2 cellular contexts compared by ENCODE assay signal in genomic region chr22:23787600-23787896, GRCh38.
TF ChIP-seq lines count a peak whose summit lies in the region.

No MANE protein-coding gene starts in this region.

TF ChIP-seq in A549, 52 proteins besides CTCF, POLR2A, EP300 and RAD21:
- no peak for TF ChIP-seq ZC3H11A (IDR thresholded peaks at IDR 0.05)
- TF ChIP-seq HEYL (CRISPR knock-in tag; IDR thresholded peaks at IDR 0.05) = no peak
- no peak for TF ChIP-seq RFX5 (IDR thresholded peaks at IDR 0.05)
- TF ChIP-seq GATA3 (IDR thresholded peaks at IDR 0.05; ENCODE audit: borderline replicate concordance) = no peak
- TF ChIP-seq, protein P1, sequence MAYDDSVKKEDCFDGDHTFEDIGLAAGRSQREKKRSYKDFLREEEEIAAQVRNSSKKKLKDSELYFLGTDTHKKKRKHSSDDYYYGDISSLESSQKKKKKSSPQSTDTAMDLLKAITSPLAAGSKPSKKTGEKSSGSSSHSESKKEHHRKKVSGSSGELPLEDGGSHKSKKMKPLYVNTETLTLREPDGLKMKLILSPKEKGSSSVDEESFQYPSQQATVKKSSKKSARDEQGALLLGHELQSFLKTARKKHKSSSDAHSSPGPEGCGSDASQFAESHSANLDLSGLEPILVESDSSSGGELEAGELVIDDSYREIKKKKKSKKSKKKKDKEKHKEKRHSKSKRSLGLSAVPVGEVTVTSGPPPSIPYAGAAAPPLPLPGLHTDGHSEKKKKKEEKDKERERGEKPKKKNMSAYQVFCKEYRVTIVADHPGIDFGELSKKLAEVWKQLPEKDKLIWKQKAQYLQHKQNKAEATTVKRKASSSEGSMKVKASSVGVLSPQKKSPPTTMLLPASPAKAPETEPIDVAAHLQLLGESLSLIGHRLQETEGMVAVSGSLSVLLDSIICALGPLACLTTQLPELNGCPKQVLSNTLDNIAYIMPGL (CRISPR knock-in tag; IDR thresholded peaks at IDR 0.05; ENCODE audit: borderline replicate concordance) = no peak
- TF ChIP-seq NFE2L2 (conservative IDR thresholded peaks at IDR 0.05; ENCODE audit: low read length) = no peak
- no peak for TF ChIP-seq EHMT2 (IDR thresholded peaks at IDR 0.05; ENCODE audit: low read depth)
- no peak for TF ChIP-seq ZSCAN20 (CRISPR knock-in tag; IDR thresholded peaks at IDR 0.05)
- no peak for TF ChIP-seq HOXA7 (CRISPR knock-in tag; IDR thresholded peaks at IDR 0.05)
- no peak for TF ChIP-seq RNF2 (IDR thresholded peaks at IDR 0.05; ENCODE audit: borderline replicate concordance, low read depth)
- TF ChIP-seq CHD4 (IDR thresholded peaks at IDR 0.05; ENCODE audit: borderline replicate concordance) = no peak
- TF ChIP-seq NPAS2 (CRISPR knock-in tag; IDR thresholded peaks at IDR 0.05; ENCODE audit: borderline replicate concordance) = no peak
- no peak for TF ChIP-seq KDM5A (IDR thresholded peaks at IDR 0.05)
- TF ChIP-seq KDM1A (IDR thresholded peaks at IDR 0.05; ENCODE audit: low read depth) = no peak
- no peak for TF ChIP-seq PHF8 (IDR thresholded peaks at IDR 0.05; ENCODE audit: borderline replicate concordance, low read depth)
- TF ChIP-seq JUN (IDR thresholded peaks at IDR 0.05) = no peak
- no peak for TF ChIP-seq MAFK (IDR thresholded peaks at IDR 0.05; ENCODE audit: partially characterized antibody)
- TF ChIP-seq RARB (CRISPR knock-in tag; IDR thresholded peaks at IDR 0.05) = no peak

TF ChIP-seq in HepG2, 621 proteins besides CTCF, POLR2A, EP300 and RAD21:
- peak; percentile 79 for TF ChIP-seq BHLHE40 (IDR thresholded peaks at IDR 0.05; ENCODE audit: low read length)
- no peak for TF ChIP-seq FOXP1 (IDR thresholded peaks at IDR 0.05)
- peak; percentile 38; the same call in 1 of the 2 replicates for TF ChIP-seq FOXP1 (CRISPR knock-in tag; IDR thresholded peaks at IDR 0.05)
- TF ChIP-seq, protein P2, sequence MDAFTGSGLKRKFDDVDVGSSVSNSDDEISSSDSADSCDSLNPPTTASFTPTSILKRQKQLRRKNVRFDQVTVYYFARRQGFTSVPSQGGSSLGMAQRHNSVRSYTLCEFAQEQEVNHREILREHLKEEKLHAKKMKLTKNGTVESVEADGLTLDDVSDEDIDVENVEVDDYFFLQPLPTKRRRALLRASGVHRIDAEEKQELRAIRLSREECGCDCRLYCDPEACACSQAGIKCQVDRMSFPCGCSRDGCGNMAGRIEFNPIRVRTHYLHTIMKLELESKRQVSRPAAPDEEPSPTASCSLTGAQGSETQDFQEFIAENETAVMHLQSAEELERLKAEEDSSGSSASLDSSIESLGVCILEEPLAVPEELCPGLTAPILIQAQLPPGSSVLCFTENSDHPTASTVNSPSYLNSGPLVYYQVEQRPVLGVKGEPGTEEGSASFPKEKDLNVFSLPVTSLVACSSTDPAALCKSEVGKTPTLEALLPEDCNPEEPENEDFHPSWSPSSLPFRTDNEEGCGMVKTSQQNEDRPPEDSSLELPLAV (CRISPR knock-in tag; conservative IDR thresholded peaks at IDR 0.05; ENCODE audit: low read depth) = no peak
- TF ChIP-seq ZNF773 (CRISPR knock-in tag; IDR thresholded peaks at IDR 0.05; ENCODE audit: borderline replicate concordance) = no peak
- 0 out of 2 replicates have a peak, but pooled peaks have one; percentile 34 for TF ChIP-seq ZNF350 (CRISPR knock-in tag; IDR thresholded peaks at IDR 0.05; ENCODE audit: borderline replicate concordance, low read depth)
- no peak for TF ChIP-seq ZNF512B (CRISPR knock-in tag; IDR thresholded peaks at IDR 0.05; ENCODE audit: borderline replicate concordance)
- TF ChIP-seq HDAC1 (CRISPR knock-in tag; IDR thresholded peaks at IDR 0.05) = 0 out of 2 replicates have a peak, but pooled peaks have one; percentile 2
- peak; percentile 9 for TF ChIP-seq ASH2L (IDR thresholded peaks at IDR 0.05; ENCODE audit: insufficient read length, low read depth, low read length)
- no peak for TF ChIP-seq SOX6 (IDR thresholded peaks at IDR 0.05)
- TF ChIP-seq SOX6 (CRISPR knock-in tag; IDR thresholded peaks at IDR 0.05) = peak; percentile 6
- TF ChIP-seq SAP130 (CRISPR knock-in tag; IDR thresholded peaks at IDR 0.05; ENCODE audit: low read depth) = peak; percentile 12
- TF ChIP-seq NR2F6 (IDR thresholded peaks at IDR 0.05) = 0 out of 2 replicates have a peak, but pooled peaks have one; percentile 12
- no peak for TF ChIP-seq NR2F6 (CRISPR knock-in tag; IDR thresholded peaks at IDR 0.05)
- 0 out of 2 replicates have a peak, but pooled peaks have one; percentile 4 for TF ChIP-seq FOXP4 (CRISPR knock-in tag; IDR thresholded peaks at IDR 0.05)
- TF ChIP-seq FOXK2 (IDR thresholded peaks at IDR 0.05) = 0 out of 2 replicates have a peak, but pooled peaks have one; percentile 65
- 0 out of 2 replicates have a peak, but pooled peaks have one; percentile 4 for TF ChIP-seq ZMYM4 (CRISPR knock-in tag; IDR thresholded peaks at IDR 0.05)
- TF ChIP-seq ZSCAN30 (CRISPR knock-in tag; IDR thresholded peaks at IDR 0.05) = 0 out of 2 replicates have a peak, but pooled peaks have one; percentile 54
- TF ChIP-seq, protein P3, sequence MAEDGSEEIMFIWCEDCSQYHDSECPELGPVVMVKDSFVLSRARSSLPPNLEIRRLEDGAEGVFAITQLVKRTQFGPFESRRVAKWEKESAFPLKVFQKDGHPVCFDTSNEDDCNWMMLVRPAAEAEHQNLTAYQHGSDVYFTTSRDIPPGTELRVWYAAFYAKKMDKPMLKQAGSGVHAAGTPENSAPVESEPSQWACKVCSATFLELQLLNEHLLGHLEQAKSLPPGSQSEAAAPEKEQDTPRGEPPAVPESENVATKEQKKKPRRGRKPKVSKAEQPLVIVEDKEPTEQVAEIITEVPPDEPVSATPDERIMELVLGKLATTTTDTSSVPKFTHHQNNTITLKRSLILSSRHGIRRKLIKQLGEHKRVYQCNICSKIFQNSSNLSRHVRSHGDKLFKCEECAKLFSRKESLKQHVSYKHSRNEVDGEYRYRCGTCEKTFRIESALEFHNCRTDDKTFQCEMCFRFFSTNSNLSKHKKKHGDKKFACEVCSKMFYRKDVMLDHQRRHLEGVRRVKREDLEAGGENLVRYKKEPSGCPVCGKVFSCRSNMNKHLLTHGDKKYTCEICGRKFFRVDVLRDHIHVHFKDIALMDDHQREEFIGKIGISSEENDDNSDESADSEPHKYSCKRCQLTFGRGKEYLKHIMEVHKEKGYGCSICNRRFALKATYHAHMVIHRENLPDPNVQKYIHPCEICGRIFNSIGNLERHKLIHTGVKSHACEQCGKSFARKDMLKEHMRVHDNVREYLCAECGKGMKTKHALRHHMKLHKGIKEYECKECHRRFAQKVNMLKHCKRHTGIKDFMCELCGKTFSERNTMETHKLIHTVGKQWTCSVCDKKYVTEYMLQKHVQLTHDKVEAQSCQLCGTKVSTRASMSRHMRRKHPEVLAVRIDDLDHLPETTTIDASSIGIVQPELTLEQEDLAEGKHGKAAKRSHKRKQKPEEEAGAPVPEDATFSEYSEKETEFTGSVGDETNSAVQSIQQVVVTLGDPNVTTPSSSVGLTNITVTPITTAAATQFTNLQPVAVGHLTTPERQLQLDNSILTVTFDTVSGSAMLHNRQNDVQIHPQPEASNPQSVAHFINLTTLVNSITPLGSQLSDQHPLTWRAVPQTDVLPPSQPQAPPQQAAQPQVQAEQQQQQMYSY (CRISPR knock-in tag; IDR thresholded peaks at IDR 0.05) = peak; percentile 59; the same call in 1 of the 2 replicates
- 0 out of 2 replicates have a peak, but pooled peaks have one; percentile 4 for TF ChIP-seq KDM5A (IDR thresholded peaks at IDR 0.05; ENCODE audit: borderline replicate concordance, low read length)
- TF ChIP-seq MIXL1 (CRISPR knock-in tag; IDR thresholded peaks at IDR 0.05) = no peak
